13 cellular contexts compared by ENCODE assay signal in the genomic region with DNA sequence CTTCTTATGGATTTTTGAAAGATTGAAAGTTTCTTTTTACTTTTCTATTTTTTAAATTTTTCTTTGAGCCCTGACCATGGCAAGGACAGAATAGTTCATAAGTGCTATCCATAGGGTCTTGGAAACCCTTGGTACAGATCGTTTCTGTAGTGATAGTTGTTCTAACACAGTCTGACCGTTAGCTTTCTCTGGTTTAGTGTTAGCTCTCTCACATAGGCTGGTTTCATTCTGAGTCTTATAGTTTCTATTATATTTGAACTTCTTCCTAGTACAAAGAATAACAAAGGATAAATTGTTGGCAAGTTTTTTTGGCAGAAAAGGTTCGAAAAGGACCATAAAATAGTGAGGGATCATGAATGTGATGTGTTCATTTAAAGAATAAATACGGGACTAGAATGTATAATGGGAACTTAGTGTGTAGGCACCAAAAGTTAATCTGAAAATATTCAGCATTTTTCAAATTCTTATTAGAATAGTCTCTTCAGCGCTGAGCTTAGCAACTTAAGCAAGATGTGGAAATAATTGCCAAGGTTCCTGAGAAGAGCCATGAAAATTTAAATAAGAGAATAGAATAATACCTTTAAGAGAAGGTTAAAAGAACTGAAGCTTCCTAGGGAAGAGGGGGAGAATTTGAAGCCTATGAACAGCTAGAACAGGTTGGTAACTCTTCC. TPM values are rescaled to one million over a fixed set of nuclear protein-coding genes. Genes with fewer than 3 reads are reported as not detected.
DNase-seq lines count a peak whose midpoint lies in the region; ATAC-seq lines count a peak whose summit lies in the region.
"Had no signal": no experiment of that assay in that cellular context is flagged by ENCODE, and none has a peak within 500 bp of the region (broad histone marks: within the 10 kb centered on the region; RNA-seq: fewer than 3 reads in every experiment).

No MANE protein-coding gene starts in this region.

- H3K9me3 Mint-ChIP-seq in activated naive CD4-positive, alpha-beta T cell treated with anti-CD3 and anti-CD28 coated beads, Interleukin-2, amount 10 ng/mL, durations not matched to agents 7 days and 5 days = no peaks in the 10 kb centered on the region
- H3K9me3 Mint-ChIP-seq in activated naive CD4-positive, alpha-beta T cell treated with anti-CD3 and anti-CD28 coated beads for 36 hours = no peaks in the 10 kb centered on the region
- H3K9me3 Mint-ChIP-seq in stimulated activated naive B cell treated with anti-CD40 and anti-IgM and Interleukin-4, amounts not matched to agents 10 μg/mL and 1 μg/mL and 100 μg/mL, for 72 hours = peaks cover 0 to 2% of the 10 kb centered on the region in 2 donors

- intact Hi-C loops in activated naive CD4-positive, alpha-beta T cell treated with anti-CD3 and anti-CD28 coated beads for 36 hours (cut with micrococcal nuclease) = loop anchor here (5.0 kb wide), 1 partner anchor 258 kb away; a partner anchor contains a TSS

- peaks cover 18% of the 10 kb centered on the region for H3K36me3 Mint-ChIP-seq in activated naive CD4-positive, alpha-beta T cell treated with anti-CD3 and anti-CD28 coated beads, Interleukin-2, amount 10 ng/mL, durations not matched to agents 7 days and 5 days
- H3K36me3 Mint-ChIP-seq in activated naive CD4-positive, alpha-beta T cell treated with anti-CD3 and anti-CD28 coated beads for 36 hours (ENCODE audit: low read depth) = peaks cover 10% of the 10 kb centered on the region
- peaks cover 14 to 27% of the 10 kb centered on the region in 2 donors for H3K36me3 Mint-ChIP-seq in stimulated activated naive B cell treated with anti-CD40 and anti-IgM and Interleukin-4, amounts not matched to agents 10 μg/mL and 1 μg/mL and 100 μg/mL, for 72 hours

- DNase-seq in activated naive CD4-positive, alpha-beta T cell treated with anti-CD3 and anti-CD28 coated beads, Interleukin-2, amount 10 ng/mL, durations not matched to agents 7 days and 5 days = no peak
- no peak for DNase-seq in activated naive CD4-positive, alpha-beta T cell treated with anti-CD3 and anti-CD28 coated beads for 36 hours
- no peak for DNase-seq in stimulated activated naive B cell treated with anti-CD40 and anti-IgM and Interleukin-4, amounts not matched to agents 10 μg/mL and 1 μg/mL and 100 μg/mL, for 72 hours
- DNase-seq in GM03348 (ENCODE audit: low spot score) = no peak
- DNase-seq in DMS53 treated with DMSO at 0.1 percent for 48 hours (lab: John Stamatoyannopoulos, UW; ENCODE audit: unreplicated experiment) = no peak
- DNase-seq in EL = no peak
- DNase-seq: adrenal gland; endodermal cell; naive thymus-derived CD4-positive, alpha-beta T cell; NCI-H1436; PC-9 had no signal

- H3K4me1 Mint-ChIP-seq in activated naive CD4-positive, alpha-beta T cell treated with anti-CD3 and anti-CD28 coated beads, Interleukin-2, amount 10 ng/mL, durations not matched to agents 7 days and 5 days = peaks cover 44% of the 10 kb centered on the region
- H3K4me1 Mint-ChIP-seq in activated naive CD4-positive, alpha-beta T cell treated with anti-CD3 and anti-CD28 coated beads for 36 hours (ENCODE audit: low read depth) = peaks cover 31% of the 10 kb centered on the region
- peaks cover 11 to 30% of the 10 kb centered on the region in 2 donors for H3K4me1 Mint-ChIP-seq in stimulated activated naive B cell treated with anti-CD40 and anti-IgM and Interleukin-4, amounts not matched to agents 10 μg/mL and 1 μg/mL and 100 μg/mL, for 72 hours
- H3K4me1 Mint-ChIP-seq: endodermal cell had no signal

- ATAC-seq in GM21825 (IDR thresholded peaks at IDR 0.05; ENCODE audit: unreplicated experiment) (peak; percentile 69), HG03378 (IDR thresholded peaks at IDR 0.05; ENCODE audit: unreplicated experiment) (peak; percentile 85)
- peak; percentile 61 to 88 for ATAC-seq in stimulated activated naive B cell treated with anti-CD40 and anti-IgM and Interleukin-4, amounts not matched to agents 10 μg/mL and 1 μg/mL and 100 μg/mL, for 72 hours (replicated peaks)
- ATAC-seq: naive thymus-derived CD4-positive, alpha-beta T cell had no signal

- H3K27ac Mint-ChIP-seq in activated naive CD4-positive, alpha-beta T cell treated with anti-CD3 and anti-CD28 coated beads, Interleukin-2, amount 10 ng/mL, durations not matched to agents 7 days and 5 days = peak overlapping the region; percentile 61
- H3K27ac Mint-ChIP-seq in activated naive CD4-positive, alpha-beta T cell treated with anti-CD3 and anti-CD28 coated beads for 36 hours = no peak overlapping the region
- H3K27ac Mint-ChIP-seq in stimulated activated naive B cell treated with anti-CD40 and anti-IgM and Interleukin-4, amounts not matched to agents 10 μg/mL and 1 μg/mL and 100 μg/mL, for 72 hours = no peak overlapping the region
- H3K27ac Mint-ChIP-seq: endodermal cell had no signal

- H3K27me3 Mint-ChIP-seq in activated naive CD4-positive, alpha-beta T cell treated with anti-CD3 and anti-CD28 coated beads, Interleukin-2, amount 10 ng/mL, durations not matched to agents 7 days and 5 days = no peaks in the 10 kb centered on the region
- H3K27me3 Mint-ChIP-seq in activated naive CD4-positive, alpha-beta T cell treated with anti-CD3 and anti-CD28 coated beads for 36 hours (ENCODE audit: low read depth) = no peaks in the 10 kb centered on the region
- H3K27me3 Mint-ChIP-seq in stimulated activated naive B cell treated with anti-CD40 and anti-IgM and Interleukin-4, amounts not matched to agents 10 μg/mL and 1 μg/mL and 100 μg/mL, for 72 hours = no peaks in the 10 kb centered on the region
- H3K27me3 Mint-ChIP-seq: naive thymus-derived CD4-positive, alpha-beta T cell had no signal

- CTCF ChIA-PET in activated naive CD4-positive, alpha-beta T cell treated with anti-CD3 and anti-CD28 coated beads, Interleukin-2, amount 10 ng/mL, durations not matched to agents 7 days and 5 days (lab: Charles Lee) = interaction anchor here (1.5 kb wide), 1 partner anchor 21 kb away, joined by 4 read pairs; no protein-coding TSS in a partner anchor
- CTCF ChIA-PET in activated naive CD4-positive, alpha-beta T cell treated with anti-CD3 and anti-CD28 coated beads for 36 hours (lab: Charles Lee) = interaction anchor here (1.2 to 1.7 kb wide), 2 partner anchors 8 to 12 kb away, joined by 3 to 4 read pairs; no protein-coding TSS in a partner anchor

- no peak overlapping the region for H3K4me3 Mint-ChIP-seq in activated naive CD4-positive, alpha-beta T cell treated with anti-CD3 and anti-CD28 coated beads, Interleukin-2, amount 10 ng/mL, durations not matched to agents 7 days and 5 days
- no peak overlapping the region for H3K4me3 Mint-ChIP-seq in activated naive CD4-positive, alpha-beta T cell treated with anti-CD3 and anti-CD28 coated beads for 36 hours
- H3K4me3 Mint-ChIP-seq in stimulated activated naive B cell treated with anti-CD40 and anti-IgM and Interleukin-4, amounts not matched to agents 10 μg/mL and 1 μg/mL and 100 μg/mL, for 72 hours = no peak overlapping the region
- H3K4me3 Mint-ChIP-seq: endodermal cell had no signal

RNA-seq across cellular contexts. Expression of a gene that starts 24.1 kb away (rescaled TPM):
- total RNA-seq in activated naive CD4-positive, alpha-beta T cell treated with anti-CD3 and anti-CD28 coated beads for 36 hours = 10 to 100 TPM; 12.3 to 13.4 TPM
